1 cellular context compared by ENCODE assay signal in the genomic region with DNA sequence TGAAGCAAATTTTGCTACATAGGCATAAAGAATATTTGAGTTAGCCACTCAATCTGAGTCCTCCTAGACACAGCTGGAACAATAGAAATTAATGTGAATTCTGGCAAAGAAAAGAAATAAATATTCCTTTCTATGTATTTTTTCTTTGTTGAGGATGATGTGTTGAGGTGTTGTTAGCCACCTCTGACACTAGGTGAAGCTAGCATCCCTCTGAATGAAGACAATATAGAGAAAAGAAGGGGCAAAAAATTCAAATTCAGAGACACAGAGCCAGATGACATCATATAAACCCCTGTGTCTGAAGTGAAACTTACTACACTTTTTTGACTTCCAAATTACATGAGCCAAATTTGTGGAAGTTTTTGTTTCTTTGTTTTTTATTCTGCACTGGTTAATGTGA.
TF ChIP-seq lines count a peak whose summit lies in the region.

No MANE protein-coding gene starts in this region.

TF ChIP-seq in K562, 482 proteins besides CTCF, POLR2A, EP300 and RAD21:
- TF ChIP-seq GATAD2A (IDR thresholded peaks at IDR 0.05) = no peak
- TF ChIP-seq CLOCK (CRISPR knock-in tag; IDR thresholded peaks at IDR 0.05; ENCODE audit: borderline replicate concordance) = no peak
- TF ChIP-seq SNIP1 (IDR thresholded peaks at IDR 0.05; ENCODE audit: low read depth) = no peak
- TF ChIP-seq CBX1 (IDR thresholded peaks at IDR 0.05; ENCODE audit: low read depth) = no peak
- no peak for TF ChIP-seq ZNF668 (CRISPR knock-in tag; IDR thresholded peaks at IDR 0.05)
- TF ChIP-seq ZNF174 (CRISPR knock-in tag; IDR thresholded peaks at IDR 0.05) = no peak
- TF ChIP-seq, protein P1, sequence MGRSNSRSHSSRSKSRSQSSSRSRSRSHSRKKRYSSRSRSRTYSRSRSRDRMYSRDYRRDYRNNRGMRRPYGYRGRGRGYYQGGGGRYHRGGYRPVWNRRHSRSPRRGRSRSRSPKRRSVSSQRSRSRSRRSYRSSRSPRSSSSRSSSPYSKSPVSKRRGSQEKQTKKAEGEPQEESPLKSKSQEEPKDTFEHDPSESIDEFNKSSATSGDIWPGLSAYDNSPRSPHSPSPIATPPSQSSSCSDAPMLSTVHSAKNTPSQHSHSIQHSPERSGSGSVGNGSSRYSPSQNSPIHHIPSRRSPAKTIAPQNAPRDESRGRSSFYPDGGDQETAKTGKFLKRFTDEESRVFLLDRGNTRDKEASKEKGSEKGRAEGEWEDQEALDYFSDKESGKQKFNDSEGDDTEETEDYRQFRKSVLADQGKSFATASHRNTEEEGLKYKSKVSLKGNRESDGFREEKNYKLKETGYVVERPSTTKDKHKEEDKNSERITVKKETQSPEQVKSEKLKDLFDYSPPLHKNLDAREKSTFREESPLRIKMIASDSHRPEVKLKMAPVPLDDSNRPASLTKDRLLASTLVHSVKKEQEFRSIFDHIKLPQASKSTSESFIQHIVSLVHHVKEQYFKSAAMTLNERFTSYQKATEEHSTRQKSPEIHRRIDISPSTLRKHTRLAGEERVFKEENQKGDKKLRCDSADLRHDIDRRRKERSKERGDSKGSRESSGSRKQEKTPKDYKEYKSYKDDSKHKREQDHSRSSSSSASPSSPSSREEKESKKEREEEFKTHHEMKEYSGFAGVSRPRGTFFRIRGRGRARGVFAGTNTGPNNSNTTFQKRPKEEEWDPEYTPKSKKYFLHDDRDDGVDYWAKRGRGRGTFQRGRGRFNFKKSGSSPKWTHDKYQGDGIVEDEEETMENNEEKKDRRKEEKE (IDR thresholded peaks at IDR 0.05; ENCODE audit: borderline replicate concordance in 1 of 2, control insufficient read depth in 1 of 2, low read depth in 2 of 2, low read length in 1 of 2) = no peak
- TF ChIP-seq ZFX (CRISPR knock-in tag; IDR thresholded peaks at IDR 0.05) = no peak
- no peak for TF ChIP-seq TAF15 (IDR thresholded peaks at IDR 0.05; ENCODE audit: low read depth, low read length)
- peak; percentile 33; the same call in 1 of the 2 replicates for TF ChIP-seq ZNF316 (IDR thresholded peaks at IDR 0.05)
- no peak for TF ChIP-seq NFXL1 (CRISPR knock-in tag; IDR thresholded peaks at IDR 0.05)
- no peak for TF ChIP-seq ARID2 (IDR thresholded peaks at IDR 0.05)
- no peak for TF ChIP-seq ZNF354B (CRISPR knock-in tag; IDR thresholded peaks at IDR 0.05)
- peak; percentile 30; the same call in 1 of the 2 replicates for TF ChIP-seq C11orf30 (IDR thresholded peaks at IDR 0.05; ENCODE audit: low read depth)
- TF ChIP-seq, protein P2, sequence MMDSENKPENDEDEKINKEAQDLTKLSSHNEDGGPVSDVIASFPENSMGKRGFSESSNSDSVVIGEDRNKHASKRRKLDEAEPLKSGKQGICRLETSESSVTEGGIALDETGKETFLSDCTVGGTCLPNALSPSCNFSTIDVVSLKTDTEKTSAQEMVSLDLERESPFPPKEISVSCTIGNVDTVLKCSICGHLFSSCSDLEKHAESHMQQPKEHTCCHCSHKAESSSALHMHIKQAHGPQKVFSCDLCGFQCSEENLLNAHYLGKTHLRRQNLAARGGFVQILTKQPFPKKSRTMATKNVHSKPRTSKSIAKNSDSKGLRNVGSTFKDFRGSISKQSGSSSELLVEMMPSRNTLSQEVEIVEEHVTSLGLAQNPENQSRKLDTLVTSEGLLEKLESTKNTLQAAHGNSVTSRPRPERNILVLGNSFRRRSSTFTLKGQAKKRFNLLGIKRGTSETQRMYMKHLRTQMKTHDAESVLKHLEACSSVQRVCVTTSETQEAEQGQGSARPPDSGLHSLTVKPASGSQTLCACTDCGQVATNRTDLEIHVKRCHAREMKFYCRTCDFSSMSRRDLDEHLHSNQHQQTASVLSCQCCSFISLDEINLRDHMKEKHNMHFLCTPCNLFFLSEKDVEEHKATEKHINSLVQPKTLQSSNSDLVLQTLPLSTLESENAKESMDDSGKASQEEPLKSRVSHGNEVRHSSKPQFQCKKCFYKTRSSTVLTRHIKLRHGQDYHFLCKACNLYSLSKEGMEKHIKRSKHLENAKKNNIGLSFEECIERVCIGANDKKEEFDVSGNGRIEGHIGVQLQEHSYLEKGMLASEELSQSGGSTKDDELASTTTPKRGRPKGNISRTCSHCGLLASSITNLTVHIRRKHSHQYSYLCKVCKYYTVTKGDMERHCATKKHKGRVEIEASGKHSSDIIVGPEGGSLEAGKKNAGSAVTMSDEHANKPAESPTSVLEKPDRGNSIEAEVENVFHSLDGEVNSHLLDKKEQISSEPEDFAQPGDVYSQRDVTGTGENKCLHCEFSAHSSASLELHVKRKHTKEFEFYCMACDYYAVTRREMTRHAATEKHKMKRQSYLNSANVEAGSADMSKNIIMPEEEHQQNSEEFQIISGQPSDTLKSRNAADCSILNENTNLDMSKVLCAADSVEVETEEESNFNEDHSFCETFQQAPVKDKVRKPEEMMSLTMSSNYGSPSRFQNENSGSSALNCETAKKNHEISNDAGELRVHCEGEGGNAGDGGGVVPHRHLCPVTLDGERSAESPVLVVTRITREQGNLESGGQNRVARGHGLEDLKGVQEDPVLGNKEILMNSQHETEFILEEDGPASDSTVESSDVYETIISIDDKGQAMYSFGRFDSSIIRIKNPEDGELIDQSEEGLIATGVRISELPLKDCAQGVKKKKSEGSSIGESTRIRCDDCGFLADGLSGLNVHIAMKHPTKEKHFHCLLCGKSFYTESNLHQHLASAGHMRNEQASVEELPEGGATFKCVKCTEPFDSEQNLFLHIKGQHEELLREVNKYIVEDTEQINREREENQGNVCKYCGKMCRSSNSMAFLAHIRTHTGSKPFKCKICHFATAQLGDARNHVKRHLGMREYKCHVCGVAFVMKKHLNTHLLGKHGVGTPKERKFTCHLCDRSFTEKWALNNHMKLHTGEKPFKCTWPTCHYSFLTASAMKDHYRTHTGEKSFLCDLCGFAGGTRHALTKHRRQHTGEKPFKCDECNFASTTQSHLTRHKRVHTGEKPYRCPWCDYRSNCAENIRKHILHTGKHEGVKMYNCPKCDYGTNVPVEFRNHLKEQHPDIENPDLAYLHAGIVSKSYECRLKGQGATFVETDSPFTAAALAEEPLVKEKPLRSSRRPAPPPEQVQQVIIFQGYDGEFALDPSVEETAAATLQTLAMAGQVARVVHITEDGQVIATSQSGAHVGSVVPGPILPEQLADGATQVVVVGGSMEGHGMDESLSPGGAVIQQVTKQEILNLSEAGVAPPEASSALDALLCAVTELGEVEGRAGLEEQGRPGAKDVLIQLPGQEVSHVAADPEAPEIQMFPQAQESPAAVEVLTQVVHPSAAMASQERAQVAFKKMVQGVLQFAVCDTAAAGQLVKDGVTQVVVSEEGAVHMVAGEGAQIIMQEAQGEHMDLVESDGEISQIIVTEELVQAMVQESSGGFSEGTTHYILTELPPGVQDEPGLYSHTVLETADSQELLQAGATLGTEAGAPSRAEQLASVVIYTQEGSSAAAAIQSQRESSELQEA (IDR thresholded peaks at IDR 0.05; ENCODE audit: low read depth) = no peak
- no peak for TF ChIP-seq MEF2A (IDR thresholded peaks at IDR 0.05; ENCODE audit: control insufficient read depth, low read depth, low read length)
